ENCODE assay signal across 9 cellular contexts in the genomic region with DNA sequence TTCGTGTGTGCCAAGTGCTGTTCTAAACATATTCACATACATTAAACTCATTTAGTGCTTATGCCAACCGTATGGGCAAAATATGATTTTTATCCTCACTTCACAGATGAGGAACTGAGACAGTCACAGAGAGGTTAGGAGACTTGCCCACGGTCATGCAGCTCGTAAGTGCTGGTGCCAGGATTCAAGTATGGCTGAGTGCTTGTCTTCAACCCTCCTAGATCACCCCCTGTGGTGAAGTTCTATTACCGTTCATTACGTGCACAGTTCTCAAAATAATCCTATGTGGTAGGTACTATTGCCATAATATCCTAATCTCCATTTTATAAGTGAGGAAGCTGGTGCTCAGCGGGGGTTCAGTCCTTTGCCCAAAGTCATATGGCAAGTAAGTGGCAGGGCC. TPM values are rescaled to one million over a fixed set of nuclear protein-coding genes. Genes with fewer than 3 reads are reported as not detected.
DNase-seq lines count a peak whose midpoint lies in the region; ATAC-seq and TF ChIP-seq lines count a peak whose summit lies in the region.
"Had no signal": no experiment of that assay in that cellular context is flagged by ENCODE, and none has a peak within 500 bp of the region (broad histone marks: within the 10 kb centered on the region; RNA-seq: fewer than 3 reads in every experiment).

No MANE protein-coding gene starts in this region.

- intact Hi-C loops in Caco-2 (cut with micrococcal nuclease; ENCODE audit: unreplicated experiment) = loop anchor here (2.0 to 5.0 kb wide), 2 partner anchors 17 to 41 kb away; a partner anchor contains a TSS
- intact Hi-C loops in posterior vena cava (cut with DNase I) = no loop called here

- H3K4me3 Mint-ChIP-seq in Caco-2 (ENCODE audit: unreplicated experiment) = peak overlapping the region; percentile 78

- H3K9me3 ChIP-seq in Caco-2 (no peaks in the 10 kb centered on the region), Loucy (ENCODE audit: insufficient read depth, low read depth, low read length) (no peaks in the 10 kb centered on the region), neuron (ENCODE audit: low read length) (no peaks in the 10 kb centered on the region)

- TF ChIP-seq CTCF in Caco-2 (IDR thresholded peaks at IDR 0.05; ENCODE audit: insufficient read depth in 1 of 2, low read depth in 1 of 2, low read length in 1 of 2, severe bottlenecking in 1 of 2, unreplicated experiment in 1 of 2) = no peak
- no peak for TF ChIP-seq CTCF in Loucy (conservative IDR thresholded peaks at IDR 0.05; ENCODE audit: low read length)
- TF ChIP-seq CTCF in coronary artery (IDR thresholded peaks at IDR 0.05) = no peak
- no peak for TF ChIP-seq CTCF in GM13976 (IDR thresholded peaks at IDR 0.05; ENCODE audit: borderline replicate concordance, control extremely low read depth, extremely low read depth, insufficient read depth, missing control alignments)

- no peak overlapping the region for H3K27ac ChIP-seq in coronary artery

- H4K20me1 ChIP-seq in Loucy (ENCODE audit: insufficient read depth, low read length, poor library complexity, severe bottlenecking) = peaks cover 24% of the 10 kb centered on the region

- no peaks in the 10 kb centered on the region for H3K9me3 Mint-ChIP-seq in Caco-2 (ENCODE audit: unreplicated experiment)

- in situ Hi-C loops in GM13976 (cut with MboI; ENCODE audit: low sequenced_read_pairs, unreplicated experiment) = loop anchor here (25.0 kb wide), 1 partner anchor 341 kb away; a partner anchor contains a TSS

- H3K9ac ChIP-seq in Loucy (ENCODE audit: low read depth, low read length, poor library complexity, severe bottlenecking) = peak overlapping the region; percentile 96

- H3K79me2 ChIP-seq in Loucy (ENCODE audit: insufficient read depth, low read length) = peaks cover 61% of the 10 kb centered on the region

- peaks cover 6% of the 10 kb centered on the region for H3K4me1 ChIP-seq in Caco-2
- peaks cover 30% of the 10 kb centered on the region for H3K4me1 ChIP-seq in Loucy (ENCODE audit: insufficient read depth, low read length, poor library complexity, severe bottlenecking)
- peaks cover 18% of the 10 kb centered on the region for H3K4me1 ChIP-seq in neuron (ENCODE audit: insufficient read depth, low read length)

- H3F3A ChIP-seq in Loucy (ENCODE audit: low read depth) = no peaks in the 10 kb centered on the region; the same call in 1 of the 2 replicates

- peaks cover 28% of the 10 kb centered on the region for H3K4me1 Mint-ChIP-seq in Caco-2 (ENCODE audit: low read depth, unreplicated experiment)

- H2AFZ ChIP-seq in Loucy (ENCODE audit: low read length) = no peak overlapping the region
- no peak overlapping the region for H2AFZ ChIP-seq in neuron (ENCODE audit: low read depth, low read length)

- no peaks in the 10 kb centered on the region for H3K27me3 ChIP-seq in Caco-2 (replicated peaks; ENCODE audit: control insufficient read depth, insufficient read depth, low read length)
- no peaks in the 10 kb centered on the region for H3K27me3 ChIP-seq in Loucy (ENCODE audit: insufficient read depth, low read length, poor library complexity, severe bottlenecking)
- no peaks in the 10 kb centered on the region for H3K27me3 ChIP-seq in neuron (ENCODE audit: insufficient read depth, low read length)

- no peak for ATAC-seq in GM18868 (IDR thresholded peaks at IDR 0.05; ENCODE audit: unreplicated experiment)

- no peaks in the 10 kb centered on the region for H3K27me3 Mint-ChIP-seq in Caco-2 (ENCODE audit: insufficient read depth, unreplicated experiment)

- H3K9me2 ChIP-seq in Loucy (replicated peaks; ENCODE audit: low read depth, low read length) = no peaks in the 10 kb centered on the region

- H3K36me3 Mint-ChIP-seq in Caco-2 (ENCODE audit: insufficient read depth, unreplicated experiment) = peaks cover 64% of the 10 kb centered on the region

- H3K27ac Mint-ChIP-seq in Caco-2 (ENCODE audit: unreplicated experiment) = no peak overlapping the region

- DNase-seq in Caco-2 (no peak), coronary artery (ENCODE audit: low spot score) (no peak), NCI-H187 treated with DMSO at 0.1 percent for 48 hours (lab: John Stamatoyannopoulos, UW) (no peak), posterior vena cava (ENCODE audit: low spot score) (no peak), GM13976 (ENCODE audit: low spot score) (no peak)
- DNase-seq: NCI-H1105 had no signal

- H3K4me2 ChIP-seq in Loucy (ENCODE audit: low read depth, low read length, poor library complexity, severe bottlenecking) = peak overlapping the region; percentile 98

- H3K4me3 ChIP-seq in Caco-2 (ENCODE audit: low read depth, low read length) (peak overlapping the region; percentile 94), Loucy (ENCODE audit: low read length, poor library complexity, severe bottlenecking) (peak overlapping the region; percentile 96), coronary artery (peak overlapping the region; percentile 99), neuron (ENCODE audit: low read length) (peak overlapping the region; percentile 95)

- no TSS peak for BruUV-seq in Caco-2 (replicated peaks; lab: Mats Ljungman, UMichigan)

- peaks cover 2% of the 10 kb centered on the region for H3K36me3 ChIP-seq in Caco-2 (ENCODE audit: control insufficient read depth, insufficient read depth, low read length)
- H3K36me3 ChIP-seq in Loucy (ENCODE audit: insufficient read depth, low read length) = peaks cover 32% of the 10 kb centered on the region; the same call in 1 of the 2 replicates
- H3K36me3 ChIP-seq in neuron (ENCODE audit: insufficient read depth, low read length) = peaks cover 37% of the 10 kb centered on the region

- CTCF ChIA-PET in Caco-2 (lab: Charles Lee) = no interaction called here

- POLR2A ChIA-PET in Caco-2 (lab: Charles Lee) = interaction anchor here (0.6 to 1.1 kb wide), 2 partner anchors 11 to 16 kb away, joined by 3 read pairs; a partner anchor contains a TSS

RNA-seq across cellular contexts. Expression of a gene that starts 1.5 kb away (rescaled TPM):
- total RNA-seq in Caco-2 (2022) (47.4 and 49.4 TPM in 2 replicates), posterior vena cava (10 to 100 TPM; 16.5 to 16.8 TPM)

RNA-seq across cellular contexts. Expression of a gene that starts 16.8 kb away (rescaled TPM):
- total RNA-seq in Caco-2 (2022) = 610 and 647 TPM in 2 replicates
- 100 to 1,000 TPM; 414 to 565 TPM for total RNA-seq in posterior vena cava

RNA-seq across cellular contexts. Expression of a gene that starts 29.0 kb away (rescaled TPM):
- total RNA-seq in Caco-2 (2022) = 85.8 and 88.0 TPM in 2 replicates
- 10 to 100 TPM; 49.9 to 54.4 TPM for total RNA-seq in posterior vena cava

RNA-seq across cellular contexts. Expression of a gene that starts 46.8 kb away (rescaled TPM):
- total RNA-seq in Caco-2 (2022) = 15.5 and 16.6 TPM in 2 replicates
- total RNA-seq in posterior vena cava = 1 to 10 TPM; 2.3 to 3.2 TPM
